Comparison of ENCODE assay signal across 1 cellular context in the genomic region with DNA sequence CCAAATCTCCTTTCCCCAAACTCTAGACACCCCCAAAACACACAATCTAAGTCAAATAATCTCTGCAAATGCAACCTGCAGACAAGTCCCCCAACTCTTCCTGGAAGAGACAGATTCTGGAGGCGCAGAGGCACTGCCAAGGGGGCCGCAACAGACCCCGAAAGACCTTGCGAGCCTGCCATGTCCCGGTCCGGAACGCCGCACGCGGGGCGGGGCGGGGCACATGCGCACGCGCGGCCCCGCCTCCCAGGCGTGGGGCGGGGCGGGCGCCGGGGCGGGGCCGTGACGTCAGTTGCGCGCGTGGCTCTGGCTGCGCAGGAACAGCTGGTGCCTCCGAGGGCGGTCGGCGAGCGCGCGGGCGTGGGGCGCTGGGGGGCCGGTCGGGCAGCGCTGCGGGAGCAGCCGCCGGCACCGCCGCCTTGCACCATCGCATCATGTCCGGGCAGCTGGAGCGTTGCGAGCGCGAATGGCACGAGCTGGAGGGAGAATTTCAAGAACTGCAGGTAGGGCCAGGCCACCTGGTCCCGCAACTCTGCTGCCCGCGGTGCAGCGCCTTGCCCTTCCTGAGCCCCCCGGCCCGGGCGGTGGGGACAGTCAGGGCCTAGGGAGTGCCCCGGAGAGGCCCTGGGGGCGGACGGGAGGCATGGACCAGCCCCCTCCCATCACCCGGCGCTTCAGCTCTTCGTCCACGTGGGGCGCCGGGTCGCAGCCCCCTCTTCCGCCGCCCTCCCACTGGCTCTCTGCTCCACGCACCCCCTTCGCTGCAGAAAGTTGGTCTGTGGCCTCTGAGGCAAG.
A peak's percentile ranks its signal among the peaks of the same experiment; 100 is the strongest.
TF ChIP-seq lines count a peak whose summit lies in the region.

TSS of gene TMEM120B (plus strand) at position 291 of the 795 bp plus-strand sequence. CDS start at position 435, 144 bp downstream.

TF ChIP-seq in GM12878, 131 proteins besides CTCF, POLR2A, EP300 and RAD21 (continued from another document):
- TF ChIP-seq, protein P1, sequence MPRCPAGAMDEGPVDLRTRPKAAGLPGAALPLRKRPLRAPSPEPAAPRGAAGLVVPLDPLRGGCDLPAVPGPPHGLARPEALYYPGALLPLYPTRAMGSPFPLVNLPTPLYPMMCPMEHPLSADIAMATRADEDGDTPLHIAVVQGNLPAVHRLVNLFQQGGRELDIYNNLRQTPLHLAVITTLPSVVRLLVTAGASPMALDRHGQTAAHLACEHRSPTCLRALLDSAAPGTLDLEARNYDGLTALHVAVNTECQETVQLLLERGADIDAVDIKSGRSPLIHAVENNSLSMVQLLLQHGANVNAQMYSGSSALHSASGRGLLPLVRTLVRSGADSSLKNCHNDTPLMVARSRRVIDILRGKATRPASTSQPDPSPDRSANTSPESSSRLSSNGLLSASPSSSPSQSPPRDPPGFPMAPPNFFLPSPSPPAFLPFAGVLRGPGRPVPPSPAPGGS (IDR thresholded peaks at IDR 0.05; ENCODE audit: borderline replicate concordance, insufficient read depth, low read depth, low read length, poor library complexity, severe bottlenecking) = no peak
- TF ChIP-seq, protein P2, sequence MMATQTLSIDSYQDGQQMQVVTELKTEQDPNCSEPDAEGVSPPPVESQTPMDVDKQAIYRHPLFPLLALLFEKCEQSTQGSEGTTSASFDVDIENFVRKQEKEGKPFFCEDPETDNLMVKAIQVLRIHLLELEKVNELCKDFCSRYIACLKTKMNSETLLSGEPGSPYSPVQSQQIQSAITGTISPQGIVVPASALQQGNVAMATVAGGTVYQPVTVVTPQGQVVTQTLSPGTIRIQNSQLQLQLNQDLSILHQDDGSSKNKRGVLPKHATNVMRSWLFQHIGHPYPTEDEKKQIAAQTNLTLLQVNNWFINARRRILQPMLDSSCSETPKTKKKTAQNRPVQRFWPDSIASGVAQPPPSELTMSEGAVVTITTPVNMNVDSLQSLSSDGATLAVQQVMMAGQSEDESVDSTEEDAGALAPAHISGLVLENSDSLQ (IDR thresholded peaks at IDR 0.05) = no peak
- TF ChIP-seq POLR2AphosphoS5 (IDR thresholded peaks at IDR 0.05; ENCODE audit: low read length) (peak; percentile 62; the same call in 1 of the 2 replicates), E4F1 (IDR thresholded peaks at IDR 0.05; ENCODE audit: borderline replicate concordance, partially characterized antibody) (no peak), ZNF24 (IDR thresholded peaks at IDR 0.05) (0 out of 2 replicates have a peak, but pooled peaks have one; percentile 30), MXI1 (IDR thresholded peaks at IDR 0.05; ENCODE audit: low read depth, low read length) (peak; percentile 84), BACH1 (IDR thresholded peaks at IDR 0.05; ENCODE audit: borderline replicate concordance) (peak; percentile 79; the same call in 1 of the 2 replicates), NRF1 (conservative IDR thresholded peaks at IDR 0.05; ENCODE audit: low read depth, low read length) (peak; percentile 63)
- TF ChIP-seq, protein P3, sequence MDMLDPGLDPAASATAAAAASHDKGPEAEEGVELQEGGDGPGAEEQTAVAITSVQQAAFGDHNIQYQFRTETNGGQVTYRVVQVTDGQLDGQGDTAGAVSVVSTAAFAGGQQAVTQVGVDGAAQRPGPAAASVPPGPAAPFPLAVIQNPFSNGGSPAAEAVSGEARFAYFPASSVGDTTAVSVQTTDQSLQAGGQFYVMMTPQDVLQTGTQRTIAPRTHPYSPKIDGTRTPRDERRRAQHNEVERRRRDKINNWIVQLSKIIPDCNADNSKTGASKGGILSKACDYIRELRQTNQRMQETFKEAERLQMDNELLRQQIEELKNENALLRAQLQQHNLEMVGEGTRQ (IDR thresholded peaks at IDR 0.05; ENCODE audit: borderline replicate concordance, low read depth, low read length) = no peak
